ENCODE assay signal across 25 cellular contexts in the genomic region with DNA sequence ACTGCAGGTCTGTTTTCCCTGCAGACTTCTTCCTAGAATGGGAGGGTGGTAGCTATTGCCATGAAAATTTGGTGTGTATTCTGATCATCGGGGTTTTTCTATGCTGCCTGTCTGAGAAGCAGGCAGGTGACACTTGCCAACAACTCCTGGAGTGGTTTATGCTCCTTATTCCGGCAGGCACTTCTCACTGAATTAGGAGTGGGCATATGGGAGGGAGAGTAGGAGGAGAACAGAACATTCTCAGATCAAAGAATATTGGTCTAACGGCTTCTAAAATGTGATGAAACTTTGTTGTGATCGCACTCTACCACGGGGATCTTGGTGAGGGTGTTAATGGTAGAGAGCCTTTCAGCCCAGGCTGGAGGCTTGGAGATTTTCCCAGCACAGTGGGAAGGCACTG.
DNase-seq lines count a peak whose midpoint lies in the region; ATAC-seq, FAIRE-seq and TF ChIP-seq lines count a peak whose summit lies in the region.
"Had no signal": no experiment of that assay in that cellular context is flagged by ENCODE, and none has a peak within 500 bp of the region (broad histone marks: within the 10 kb centered on the region; RNA-seq: fewer than 3 reads in every experiment).

No MANE protein-coding gene starts in this region.

- TF ChIP-seq CTCF in bronchial epithelial cell (IDR thresholded peaks at IDR 0.05; ENCODE audit: insufficient read depth, low read length, severe bottlenecking) = no peak
- no peak for TF ChIP-seq CTCF in neural crest cell (conservative IDR thresholded peaks at IDR 0.05)
- TF ChIP-seq CTCF in CD14-positive monocyte (IDR thresholded peaks at IDR 0.05) = no peak

- H3K9me3 Mint-ChIP-seq in neural crest cell (no peaks in the 10 kb centered on the region), CD14-positive monocyte (peaks cover 0 to 3% (median 0%) of the 10 kb centered on the region in 7 donors)
- H3K9me3 Mint-ChIP-seq: CD4-positive, alpha-beta memory T cell; HFFc6 had no signal

- no peaks in the 10 kb centered on the region for H3K36me3 ChIP-seq in bronchial epithelial cell (ENCODE audit: control insufficient read depth, insufficient read depth, low read length)
- H3K36me3 ChIP-seq: BE2C; BLaER1 treated with 17β-estradiol and CSF1 and Interleukin-3, amounts not matched to agents 10 nM and 100 nM; HAP-1 had no signal

- intact Hi-C loops in head of caudate nucleus (cut with DNase I) = no loop called here
- intact Hi-C loops in CD14-positive monocyte (cut with micrococcal nuclease) = no loop called here

- no peak overlapping the region for H3K4me3 ChIP-seq in bronchial epithelial cell (ENCODE audit: low read depth, low read length)
- H3K4me3 ChIP-seq: A549; BLaER1 treated with 17β-estradiol and CSF1 and Interleukin-3, amounts not matched to agents 10 nM and 100 nM; HAP-1 had no signal

- no peaks in the 10 kb centered on the region for H3K27me3 ChIP-seq in bronchial epithelial cell (ENCODE audit: control insufficient read depth, insufficient read depth, low read length)
- H3K27me3 ChIP-seq: BLaER1 treated with 17β-estradiol and CSF1 and Interleukin-3, amounts not matched to agents 10 nM and 100 nM had no signal

- no peaks in the 10 kb centered on the region for H3K4me1 Mint-ChIP-seq in neural crest cell
- no peaks in the 10 kb centered on the region for H3K4me1 Mint-ChIP-seq in CD14-positive monocyte

- H3K27ac Mint-ChIP-seq in neural crest cell (ENCODE audit: unreplicated experiment) (peak overlapping the region; percentile 38), CD14-positive monocyte (no peak overlapping the region)
- H3K27ac Mint-ChIP-seq: CD4-positive, alpha-beta memory T cell; HFFc6 had no signal

- ATAC-seq in HG03045 (IDR thresholded peaks at IDR 0.05; ENCODE audit: unreplicated experiment) = no peak

- FAIRE-seq in bronchial epithelial cell (lab: Jason Lieb, UNC) = peak; percentile 7
- FAIRE-seq: A549, GM12891, GM18507, H54 had no signal

- no peaks in the 10 kb centered on the region for H3K36me3 Mint-ChIP-seq in neural crest cell (ENCODE audit: low read depth)
- no peaks in the 10 kb centered on the region for H3K36me3 Mint-ChIP-seq in CD14-positive monocyte
- H3K36me3 Mint-ChIP-seq: CD4-positive, alpha-beta memory T cell had no signal

- H3K27me3 Mint-ChIP-seq in neural crest cell (ENCODE audit: low read depth) = no peaks in the 10 kb centered on the region
- peaks cover 2 to 20% (median 5%) of the 10 kb centered on the region in 3 donors for H3K27me3 Mint-ChIP-seq in CD14-positive monocyte (ENCODE audit: low read depth in 3 of 3)

- no peak for DNase-seq in bronchial epithelial cell (ENCODE audit: low read depth)
- DNase-seq in head of caudate nucleus = peak in 24 of 42 donors; percentile 2 to 75 (median 34)
- no peak for DNase-seq in neural crest cell (ENCODE audit: low read depth, low spot score)
- peak; percentile 48 for DNase-seq in superior temporal gyrus (ENCODE audit: extremely low spot score)
- DNase-seq in NCI-H69 (lab: John Stamatoyannopoulos, UW) = no peak
- no peak for DNase-seq in CD14-positive monocyte (ENCODE audit: low spot score)
- DNase-seq: 8988T; ACHN; AML-193; BE2C; Calu3; CD4-positive, alpha-beta memory T cell; COR-L47; DMS53; DMS79 treated with DMSO at 0.1 percent for 48 hours; GF-D8; GOT3; HFFc6 had no signal

- H3K4me3 Mint-ChIP-seq in neural crest cell = no peak overlapping the region
- no peak overlapping the region for H3K4me3 Mint-ChIP-seq in CD14-positive monocyte
- H3K4me3 Mint-ChIP-seq: CD4-positive, alpha-beta memory T cell; HFFc6 had no signal

Comparison
In these comparisons a context has a peak if more than half of its experiments do, and no peak if none do; other contexts are left out.
1. DNase-seq: peak in head of caudate nucleus (24 of 42) and superior temporal gyrus (single experiment); none in bronchial epithelial cell (single experiment), neural crest cell (single experiment), NCI-H69 (single experiment) and CD14-positive monocyte (single experiment).